In genomic region chr19:48363810-48364563, GRCh38 we compare ENCODE assay signal across 8 cellular contexts. TPM values are rescaled to one million over a fixed set of nuclear protein-coding genes. Genes with fewer than 3 reads are reported as not detected.
DNase-seq lines count a peak whose midpoint lies in the region; ATAC-seq, FAIRE-seq and TF ChIP-seq lines count a peak whose summit lies in the region.

TSS of gene SYNGR4 (plus strand) at chr19:48364367. CDS start at chr19:48365843, 1,476 bp downstream.
TSS of gene TMEM143 (minus strand) at chr19:48363940. CDS start at chr19:48363920, 20 bp downstream.

- no peaks in the 10 kb centered on the region for H3K79me1 ChIP-seq in H1 (ENCODE audit: low read depth, low read length)

- H3K27me3 ChIP-seq in H1 (replicated peaks in 1 of 4; ENCODE audit: control insufficient read depth in 3 of 4, extremely low read depth in 1 of 4, insufficient read depth in 3 of 4, low read length in 3 of 4) = peaks cover 0 to 10% (median 2%) of the 10 kb centered on the region in 4 experiments; a peak in 3 of 7 replicates

- POLR2A ChIA-PET in H1 (lab: Charles Lee; ENCODE audit: partially characterized antibody) = interaction anchor here (0.8 to 3.1 kb wide), 15 partner anchors 9 to 115 kb away, joined by 3 to 27 read pairs (median 5); partner anchors contain the start of genes GRIN2D, GRWD1 and KDELR1

- H2BK12ac ChIP-seq in H1 (ENCODE audit: low read depth, low read length) = peak within 1 kb of the TSS; percentile 87

- peak within 1 kb of the TSS; percentile 81 for H4K91ac ChIP-seq in H1 (replicated peaks; ENCODE audit: insufficient read length, low read length)

- no peaks in the 10 kb centered on the region for H4K20me1 ChIP-seq in H1 (replicated peaks in 1 of 2; ENCODE audit: control insufficient read depth in 1 of 2, insufficient read depth in 2 of 2, low read length in 2 of 2)

- peak in 1 of 3 experiments; percentile 8; a peak in 1 of 4 replicates for TF ChIP-seq CTCF in H1 (IDR thresholded peaks at IDR 0.05; ENCODE audit: control extremely low read depth in 1 of 3, insufficient read depth in 1 of 3, low read depth in 1 of 3, low read length in 3 of 3)

- peak within 1 kb of the TSS; percentile 69 for H3K27ac Mint-ChIP-seq in memory B cell

- H3K36me3 ChIP-seq in H1 (ENCODE audit: control insufficient read depth in 2 of 4, insufficient read depth in 4 of 4, low read length in 3 of 4) = no peaks in the 10 kb centered on the region

- in situ Hi-C loops in Caki2 (cut with HindIII; ENCODE audit: low pct_unique_long_range_greater_than_20kb, low sequenced_read_pairs) = no loop called here

- H3K27me3 Mint-ChIP-seq in memory B cell = no peaks in the 10 kb centered on the region

- H3K4me3 Mint-ChIP-seq in memory B cell = peak within 1 kb of the TSS; percentile 73

- H2BK20ac ChIP-seq in H1 (ENCODE audit: low read length) = no peak within 1 kb of the TSS

- no peak within 1 kb of the TSS for H3K23ac ChIP-seq in H1 (ENCODE audit: insufficient read length)

- ATAC-seq in GM21390 (IDR thresholded peaks at IDR 0.05; ENCODE audit: unreplicated experiment) (peak; percentile 73), memory B cell (ENCODE audit: low read depth) (peak; percentile 81)

- no peaks in the 10 kb centered on the region for H3K79me2 ChIP-seq in H1 (ENCODE audit: control insufficient read depth in 1 of 2, insufficient read depth in 2 of 2, low read length in 2 of 2)

- H3K36me3 Mint-ChIP-seq in memory B cell = peaks cover 2% of the 10 kb centered on the region

- peak within 1 kb of the TSS; percentile 71 to 91 (median 82) for H3K9ac ChIP-seq in H1 (replicated peaks in 1 of 4; ENCODE audit: extremely low read depth in 1 of 4, low read depth in 3 of 4, low read length in 3 of 4)

- H4K5ac ChIP-seq in H1 (ENCODE audit: insufficient read length, low read depth, low read length) = peak within 1 kb of the TSS; percentile 74

- peaks cover 0 to 5% (median 4%) of the 10 kb centered on the region in 4 experiments; a peak in 4 of 7 replicates for H3K4me1 ChIP-seq in H1 (replicated peaks in 1 of 4; ENCODE audit: control insufficient read depth in 3 of 4, insufficient read depth in 4 of 4, low read length in 3 of 4)

- peak within 1 kb of the TSS; percentile 80 for H3K27ac ChIP-seq in H1 (ENCODE audit: low read depth, low read length)

- peak within 1 kb of the TSS; percentile 61 for H2BK120ac ChIP-seq in H1 (replicated peaks; ENCODE audit: low read depth, low read length)

- no peak for TF ChIP-seq EP300 in H1 (IDR thresholded peaks at IDR 0.05; ENCODE audit: borderline replicate concordance in 1 of 2, low read depth in 2 of 2, low read length in 2 of 2)

- no peaks in the 10 kb centered on the region for H3K9me3 Mint-ChIP-seq in memory B cell

- DNase-seq in Caki2 (ENCODE audit: low read depth) = peak; percentile 100
- DNase-seq in HUDEP-2 (lab: John Stamatoyannopoulos, UW; ENCODE audit: unreplicated experiment in 76 of 76) = peak; percentile 94 to 100 (median 100)
- DNase-seq in NOMO-1 treated with dmso at 0.1 percent for 144 hours (lab: John Stamatoyannopoulos, UW; ENCODE audit: unreplicated experiment) = peak; percentile 99
- DNase-seq in activated CD8-positive, alpha-beta memory T cell treated with anti-CD3 and anti-CD28 coated beads, Interleukin-2, amount 50 U/mL, for 1 hour (ENCODE audit: extremely low read depth) = peak; percentile 97
- DNase-seq in H1 (ENCODE audit: low read depth in 1 of 2, low spot score in 2 of 2) = peak; percentile 96 to 100
- DNase-seq in memory B cell (ENCODE audit: low spot score in 2 of 2) = peak; percentile 94 to 98
- peak; percentile 94 for DNase-seq in stimulated activated CD8-positive, alpha-beta memory T cell treated with anti-CD3 and anti-CD28 coated beads, Interleukin-12 subunit alpha, Interleukin-12 subunit beta, amount 100 ng/mL, for 1 hour (ENCODE audit: low read depth)

- no peak within 1 kb of the TSS for H2BK15ac ChIP-seq in H1 (ENCODE audit: low read length)

- H3K56ac ChIP-seq in H1 (replicated peaks; ENCODE audit: insufficient read length, low read depth, low read length) = peak within 1 kb of the TSS; percentile 88

- peak within 1 kb of the TSS; percentile 77 to 97 for H3K4me2 ChIP-seq in H1 (ENCODE audit: insufficient read depth in 1 of 2, low read depth in 2 of 2, low read length in 2 of 2)

- peak within 1 kb of the TSS; percentile 92 for H2BK5ac ChIP-seq in H1 (ENCODE audit: low read depth, low read length)

- no peak within 1 kb of the TSS for H3K14ac ChIP-seq in H1 (ENCODE audit: insufficient read length)

- H3K4me1 Mint-ChIP-seq in memory B cell = peaks cover 11% of the 10 kb centered on the region

- peak within 1 kb of the TSS; percentile 91 for H4K8ac ChIP-seq in H1 (ENCODE audit: extremely low read depth, insufficient read depth, low read length)

- TF ChIP-seq POLR2A in H1 (IDR thresholded peaks at IDR 0.05; ENCODE audit: control extremely low read depth in 1 of 2, low read depth in 2 of 2, low read length in 2 of 2) = peak in 1 of 2 experiments; percentile 27; a peak in 2 of 3 replicates

- no peaks in the 10 kb centered on the region for H3K9me3 ChIP-seq in H1 (ENCODE audit: insufficient read depth in 2 of 2, low read depth in 1 of 2, low read length in 1 of 2)

- peak within 1 kb of the TSS; percentile 84; the same call in 1 of the 2 replicates for H2AK5ac ChIP-seq in H1 (ENCODE audit: low read depth, low read length)

- H3K23me2 ChIP-seq in H1 (ENCODE audit: low read depth, low read length) = peaks cover 7% of the 10 kb centered on the region

- peak within 1 kb of the TSS; percentile 44 to 90 (median 72) for H3K4me3 ChIP-seq in H1 (ENCODE audit: extremely low read depth in 1 of 4, insufficient read depth in 2 of 4, low read depth in 3 of 4, low read length in 4 of 4)

- peak; percentile 95 for FAIRE-seq in H1 (lab: Jason Lieb, UNC)

- H3K18ac ChIP-seq in H1 (ENCODE audit: extremely low read depth, low read length) = peak within 1 kb of the TSS; percentile 96

- no peak for TF ChIP-seq RAD21 in H1 (IDR thresholded peaks at IDR 0.05 in 1 of 2, conservative IDR thresholded peaks at IDR 0.05 in 1 of 2; ENCODE audit: low read depth in 2 of 2, low read length in 2 of 2)

- peak within 1 kb of the TSS; percentile 91 for H2AFZ ChIP-seq in H1 (ENCODE audit: low read length)

- CTCF ChIA-PET in H1 (lab: Charles Lee; ENCODE audit: partially characterized antibody) = interaction anchor here (0.9 to 2.6 kb wide), 8 partner anchors 9 to 51 kb away, joined by 3 to 12 read pairs (median 4); partner anchors contain the start of gene KDELR1

- 2% methylated on average over 57 of the region's 57 CpGs; no CpG with 5 or more reads in 1 of the 2 experiments for WGBS in H1 (ENCODE audit: extremely low coverage in 1 of 2, insufficient coverage in 1 of 2, insufficient read length in 1 of 2, insufficient replicate concordance in 2 of 2, low coverage in 1 of 2, low lambda C conversion rate in 2 of 2, missing lambda C conversion rate in 1 of 2), 2 experiments

- peak within 1 kb of the TSS; percentile 58 for H3K4ac ChIP-seq in H1 (replicated peaks; ENCODE audit: insufficient read length, low read depth, low read length)

TF ChIP-seq in H1, 55 proteins besides CTCF, POLR2A, EP300 and RAD21 (continues in another document):
- TF ChIP-seq E2F6 (IDR thresholded peaks at IDR 0.05) (peak; percentile 98), EGR1 (IDR thresholded peaks at IDR 0.05; ENCODE audit: borderline replicate concordance, low read depth, low read length) (peak; percentile 40; the same call in 1 of the 2 replicates), HDAC6 (IDR thresholded peaks at IDR 0.05; ENCODE audit: low read depth, low read length) (no peak)

RNA-seq across cellular contexts. Expression of gene SYNGR4, which starts in this region (rescaled TPM):
- 0.20 TPM in 1 of 2 replicates, not detected in the other for total RNA-seq in Caki2 (2014; rRNA removed; shearing (Covaris generic); ENCODE audit: low replicate concordance)
- total RNA-seq in H1 (2021; fragmentation: NEBNext Ultra II Directional; extraction: Animal tissue kit (Norgen Biotek cat#: 25700)) = 1.1 TPM in 1 of 2 replicates, not detected in the other
- 0.27 and 0.41 TPM in 2 replicates for polyA plus RNA-seq in H1 (2011; rRNA removed)
- 0.18 TPM for polyA plus RNA-seq in H1 (2011; cell fraction: cytosol; rRNA removed)
- polyA plus RNA-seq in H1 (2011; cell fraction: nucleus; rRNA removed) = 0.46 TPM
- 0.23 TPM in 1 of 4 replicates, not detected in the others for polyA plus RNA-seq in H1 (2012, experiment 1 of 2)
- 0.54 TPM for polyA plus RNA-seq in H1 (2012, experiment 2 of 2)
- polyA plus RNA-seq in H1 (2013, experiment 1 of 2) = 0.28 TPM
- polyA plus RNA-seq in H1 (2013, experiment 2 of 2) = 0.26 TPM
- not detected in 2 replicates for polyA minus RNA-seq in H1 (2011; rRNA and poly(A)+ RNA removed)
- polyA minus RNA-seq in H1 (2011; cell fraction: cytosol; rRNA and poly(A)+ RNA removed) = not detected
- polyA minus RNA-seq in H1 (2011; cell fraction: nucleus; rRNA and poly(A)+ RNA removed) = not detected

RNA-seq across cellular contexts. Expression of gene TMEM143, which starts in this region (rescaled TPM):
- total RNA-seq in Caki2 (2014; rRNA removed; shearing (Covaris generic); ENCODE audit: low replicate concordance) = 7.6 and 12.2 TPM in 2 replicates
- 14.2 and 14.7 TPM in 2 replicates for total RNA-seq in H1 (2021; fragmentation: NEBNext Ultra II Directional; extraction: Animal tissue kit (Norgen Biotek cat#: 25700))
- 19.1 and 26.7 TPM in 2 replicates for polyA plus RNA-seq in H1 (2011; rRNA removed)
- polyA plus RNA-seq in H1 (2011; cell fraction: cytosol; rRNA removed) = 17.1 TPM
- 47.8 TPM for polyA plus RNA-seq in H1 (2011; cell fraction: nucleus; rRNA removed)
- polyA plus RNA-seq in H1 (2012, experiment 1 of 2) = 9.5 to 18.4 TPM (median 14.8 TPM) in 4 replicates
- polyA plus RNA-seq in H1 (2012, experiment 2 of 2) = 13.1 TPM
- 12.7 TPM for polyA plus RNA-seq in H1 (2013, experiment 1 of 2)
- 11.9 TPM for polyA plus RNA-seq in H1 (2013, experiment 2 of 2)
- polyA minus RNA-seq in H1 (2011; rRNA and poly(A)+ RNA removed) = 10.4 and 15.6 TPM in 2 replicates
- 22.6 TPM for polyA minus RNA-seq in H1 (2011; cell fraction: cytosol; rRNA and poly(A)+ RNA removed)
- polyA minus RNA-seq in H1 (2011; cell fraction: nucleus; rRNA and poly(A)+ RNA removed) = 14.9 TPM

Comparison
In these comparisons a context has a peak if more than half of its experiments do, and no peak if none do; other contexts are left out.
1. Peak in every context shown above with its lines: DNase-seq, ATAC-seq, H3K4me3 ChIP-seq and H3K27ac ChIP-seq.